ENCODE assay signal across 6 cellular contexts in genomic region chr6:33428891-33429744, GRCh38. TPM values are rescaled to one million over a fixed set of nuclear protein-coding genes. Genes with fewer than 3 reads are reported as not detected.
A peak's percentile ranks its signal among the peaks of the same experiment; 100 is the strongest.
DNase-seq lines count a peak whose midpoint lies in the region; ATAC-seq lines count a peak whose summit lies in the region.

No MANE protein-coding gene starts in this region.

- no peak for ATAC-seq in GM18498 (IDR thresholded peaks at IDR 0.05; ENCODE audit: unreplicated experiment)

- H3K27me3 ChIP-seq in NT2/D1 (ENCODE audit: insufficient read depth, insufficient read length) (no peaks in the 10 kb centered on the region), skeletal muscle tissue (ENCODE audit: control insufficient read depth in 3 of 3, insufficient read depth in 3 of 3, low read length in 3 of 3) (peaks cover 0 to 16% (median 0%) of the 10 kb centered on the region in 3 donors)

- H3K9ac ChIP-seq in NT2/D1 (ENCODE audit: insufficient read length, low read depth) (peak overlapping the region; percentile 70), skeletal muscle tissue (ENCODE audit: low read depth in 1 of 3, low read length in 3 of 3) (peak overlapping the region in 1 of 3 donors; percentile 3)

- H3K36me3 ChIP-seq in NT2/D1 (ENCODE audit: insufficient read depth, insufficient read length, low read length), result peaks cover 2% of the 10 kb centered on the region
- H3K36me3 ChIP-seq in skeletal muscle tissue (ENCODE audit: control insufficient read depth in 3 of 3, insufficient read depth in 3 of 3, low read length in 3 of 3), result no peaks in the 10 kb centered on the region

- H3K27ac ChIP-seq in cingulate gyrus (ENCODE audit: low read depth, low read length), result peak overlapping the region; percentile 93
- peak overlapping the region; percentile 13 for H3K27ac ChIP-seq in skeletal muscle tissue (ENCODE audit: low read depth, low read length)

- DNase-seq in NT2/D1 (ENCODE audit: low read depth, low spot score), result no peak
- DNase-seq in hippocampal formation (lab: John Stamatoyannopoulos, UW), result no peak
- no peak for DNase-seq in NCI-H748 (lab: John Stamatoyannopoulos, UW; ENCODE audit: unreplicated experiment)

- no peaks in the 10 kb centered on the region for H3K9me3 ChIP-seq in NT2/D1 (ENCODE audit: insufficient read depth, low read length)
- no peaks in the 10 kb centered on the region for H3K9me3 ChIP-seq in skeletal muscle tissue (ENCODE audit: control insufficient read depth in 3 of 3, low read length in 3 of 3)

- H3K4me3 ChIP-seq in NT2/D1 (ENCODE audit: insufficient read length, low read depth), result no peak overlapping the region
- peak overlapping the region in 1 of 3 donors; percentile 24 for H3K4me3 ChIP-seq in skeletal muscle tissue (ENCODE audit: low read length in 3 of 3)

- H3K4me1 ChIP-seq in NT2/D1 (ENCODE audit: insufficient read depth, insufficient read length) (peaks cover 21% of the 10 kb centered on the region), skeletal muscle tissue (ENCODE audit: control insufficient read depth in 3 of 3, insufficient read depth in 3 of 3, low read length in 3 of 3) (peaks cover 40 to 48% (median 46%) of the 10 kb centered on the region in 3 donors)

RNA-seq across cellular contexts. Expression of gene SYNGAP1, which starts 9.3 kb away (rescaled TPM):
- total RNA-seq in skeletal muscle tissue, result 1.6 TPM

RNA-seq across cellular contexts. Expression of gene CUTA, which starts 11.2 kb away (rescaled TPM):
- total RNA-seq in skeletal muscle tissue, result 73.1 TPM

RNA-seq across cellular contexts. Expression of gene PHF1, which starts 18.3 kb away (rescaled TPM):
- total RNA-seq in skeletal muscle tissue, result 5.7 TPM

RNA-seq across cellular contexts. Expression of gene ZBTB9, which starts 25.3 kb away (rescaled TPM):
- total RNA-seq in skeletal muscle tissue, result 11.0 TPM

RNA-seq across cellular contexts. Expression of gene KIFC1, which starts 37.5 kb away (rescaled TPM):
- 12.0 TPM for total RNA-seq in skeletal muscle tissue
